Comparison of ENCODE assay signal across 9 cellular contexts in the genomic region with DNA sequence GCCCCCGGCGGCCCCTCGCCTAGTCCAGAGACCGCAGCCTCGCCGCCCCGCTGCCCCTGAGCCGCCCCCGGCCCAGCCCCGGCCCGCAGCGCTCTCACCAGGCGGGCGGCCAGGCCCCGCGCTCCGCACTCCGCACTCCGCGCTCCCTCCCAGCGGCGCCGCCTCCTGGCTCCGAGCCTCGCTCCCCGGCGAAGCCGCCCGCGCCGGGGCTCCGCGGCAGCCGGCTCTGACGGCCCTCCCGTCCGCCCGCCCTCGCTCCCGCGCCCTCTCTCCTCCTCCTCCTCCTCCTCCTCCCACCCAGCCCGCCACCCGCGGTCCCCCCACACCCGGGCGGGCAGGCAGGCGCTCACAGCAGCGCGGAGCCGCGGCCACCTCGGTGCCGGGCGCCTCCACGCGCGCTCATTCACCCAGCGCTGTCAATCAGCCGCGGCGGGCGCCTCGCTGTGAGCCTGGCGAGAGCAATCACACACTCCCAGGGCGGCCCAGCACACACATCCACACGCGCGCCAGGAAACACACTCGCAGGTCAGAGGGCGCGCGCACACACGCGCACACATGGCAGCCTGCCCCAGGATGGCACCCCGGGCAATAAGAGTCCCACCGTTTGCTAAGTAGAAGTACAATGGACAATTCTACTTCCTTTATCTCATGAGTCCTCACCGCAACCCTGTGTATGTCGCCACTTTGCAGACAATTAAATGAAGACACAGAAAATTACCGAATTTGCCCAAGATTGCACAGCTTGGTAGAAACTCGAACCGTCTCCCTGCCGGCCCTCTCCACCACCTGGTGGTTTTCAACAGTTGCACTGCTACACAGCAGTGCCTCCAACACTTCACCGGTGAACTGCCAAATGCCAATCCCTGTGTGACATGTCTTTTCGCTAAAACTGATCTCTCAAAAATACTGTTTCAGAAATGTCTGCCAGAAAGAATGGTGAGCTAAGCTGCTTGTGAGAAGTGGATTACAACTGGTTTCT. TPM values are rescaled to one million over a fixed set of nuclear protein-coding genes. Genes with fewer than 3 reads are reported as not detected.
A peak's percentile ranks its signal among the peaks of the same experiment; 100 is the strongest.
DNase-seq lines count a peak whose midpoint lies in the region; ATAC-seq and TF ChIP-seq lines count a peak whose summit lies in the region.
"Had no signal": no experiment of that assay in that cellular context is flagged by ENCODE, and none has a peak within 500 bp of the region (broad histone marks: within the 10 kb centered on the region; RNA-seq: fewer than 3 reads in every experiment).

A gene (minus strand): TSS at position 228 of the 979 bp plus-strand sequence.

- H3K9me3 Mint-ChIP-seq in activated naive CD8-positive, alpha-beta T cell treated with anti-CD3 and anti-CD28 coated beads, Interleukin-2, amount 50 U/mL, for 24 hours: no peaks in the 10 kb centered on the region

- peak within 1 kb of the TSS; percentile 31 for H3K4me3 ChIP-seq in HAP-1
- peak within 1 kb of the TSS; percentile 51 for H3K4me3 ChIP-seq in right cardiac atrium (ENCODE audit: low read length)

- no peaks in the 10 kb centered on the region for H3K36me3 ChIP-seq in HAP-1 (replicated peaks)

- POLR2A ChIA-PET in RWPE1 (lab: Yijun Ruan, JAX; ENCODE audit: low non-redundant PET): interaction anchor here (0.6 kb wide), 1 partner anchor 11 kb away, joined by 5 read pairs; no protein-coding TSS in a partner anchor

- H3K27me3 ChIP-seq in HAP-1 (ENCODE audit: low read depth) (peaks cover 54% of the 10 kb centered on the region), right cardiac atrium (ENCODE audit: control insufficient read depth, insufficient read depth) (no peaks in the 10 kb centered on the region)

- H3K27ac ChIP-seq in RWPE1 (peak within 1 kb of the TSS; percentile 63), right cardiac atrium (ENCODE audit: low read length) (no peak within 1 kb of the TSS)

- CTCF ChIA-PET in RWPE1 (lab: Yijun Ruan, JAX): interaction anchor here (0.7 kb wide), 1 partner anchor 14 kb away, joined by 3 read pairs; no protein-coding TSS in a partner anchor

- H3K4me3 Mint-ChIP-seq in activated naive CD8-positive, alpha-beta T cell treated with anti-CD3 and anti-CD28 coated beads, Interleukin-2, amount 50 U/mL, for 24 hours: peak within 1 kb of the TSS; percentile 72

- in situ Hi-C loops in HAP-1 (cut with MboI; ENCODE audit: low sequenced_read_pairs): no loop called here

- DNase-seq in AML-193 (lab: John Stamatoyannopoulos, UW) (peak; percentile 84), HAP-1 (ENCODE audit: low spot score in 2 of 2) (peak in 1 of 2 experiments; percentile 46), RWPE1 (ENCODE audit: low spot score) (peak; percentile 41), right cardiac atrium (peak; percentile 49 to 84 (median 82)), retina (peak; percentile 77), T1000 (lab: John Stamatoyannopoulos, UW) (no peak), cerebellar nuclear complex (lab: John Stamatoyannopoulos, UW) (no peak)
- DNase-seq in activated naive CD8-positive, alpha-beta T cell treated with anti-CD3 and anti-CD28 coated beads, Interleukin-2, amount 50 U/mL, for 24 hours: peak; percentile 30

- peaks cover 18% of the 10 kb centered on the region for H3K4me1 Mint-ChIP-seq in activated naive CD8-positive, alpha-beta T cell treated with anti-CD3 and anti-CD28 coated beads, Interleukin-2, amount 50 U/mL, for 24 hours

- peak within 1 kb of the TSS; percentile 50 for H3K27ac Mint-ChIP-seq in activated naive CD8-positive, alpha-beta T cell treated with anti-CD3 and anti-CD28 coated beads, Interleukin-2, amount 50 U/mL, for 24 hours

- no peaks in the 10 kb centered on the region for H3K36me3 Mint-ChIP-seq in activated naive CD8-positive, alpha-beta T cell treated with anti-CD3 and anti-CD28 coated beads, Interleukin-2, amount 50 U/mL, for 24 hours (ENCODE audit: low read depth)

- H3K4me1 ChIP-seq in HAP-1: peaks cover 5% of the 10 kb centered on the region
- H3K4me1 ChIP-seq in right cardiac atrium (ENCODE audit: control insufficient read depth, insufficient read depth, low read length): no peaks in the 10 kb centered on the region

- H3K9me3 ChIP-seq in HAP-1 (no peaks in the 10 kb centered on the region), right cardiac atrium (ENCODE audit: control insufficient read depth, low read length) (no peaks in the 10 kb centered on the region)

- under 1% methylated on average over 84 of the region's 84 CpGs for WGBS in right cardiac atrium

- ATAC-seq in activated naive CD8-positive, alpha-beta T cell treated with anti-CD3 and anti-CD28 coated beads, Interleukin-2, amount 50 U/mL, for 24 hours: peak; percentile 51
- ATAC-seq in right cardiac atrium: peak; percentile 77 to 80

- peaks cover 75% of the 10 kb centered on the region for H3K27me3 Mint-ChIP-seq in activated naive CD8-positive, alpha-beta T cell treated with anti-CD3 and anti-CD28 coated beads, Interleukin-2, amount 50 U/mL, for 24 hours

- no peak for TF ChIP-seq CTCF in RWPE1 (conservative IDR thresholded peaks at IDR 0.05; ENCODE audit: low read depth)

- intact Hi-C loops in right cardiac atrium (cut with DNase I): no loop called here

RNA-seq across cellular contexts. Expression of the gene that starts here (rescaled TPM):
- 1 to 10 TPM in 1 of 4 donors, under 1 TPM in 3; 0.34 to 1.0 (median 0.69) TPM for total RNA-seq in right cardiac atrium
- 1.1 TPM for polyA plus RNA-seq in right cardiac atrium
- total RNA-seq: pulmonary artery endothelial cell had no signal

Comparison
In these comparisons a context has a peak if more than half of its experiments do, and no peak if none do; other contexts are left out.
1. DNase-seq: peak in AML-193 (2 of 2), RWPE1 (single experiment), activated naive CD8-positive, alpha-beta T cell treated with anti-CD3 and anti-CD28 coated beads, Interleukin-2, amount 50 U/mL, for 24 hours (single experiment), right cardiac atrium (3 of 3) and retina (single experiment); none in T1000 (single experiment) and cerebellar nuclear complex (0 of 2).